9 cellular contexts compared by ENCODE assay signal in genomic region chr10:24622781-24623301, GRCh38.
DNase-seq lines count a peak whose midpoint lies in the region; ATAC-seq, FAIRE-seq and TF ChIP-seq lines count a peak whose summit lies in the region.
"Had no signal": no experiment of that assay in that cellular context is flagged by ENCODE, and none has a peak within 500 bp of the region (broad histone marks: within the 10 kb centered on the region; RNA-seq: fewer than 3 reads in every experiment).

No MANE protein-coding gene starts in this region.

- DNase-seq in LHCN-M2 (ENCODE audit: low read depth): peak; percentile 49
- DNase-seq in astrocyte (ENCODE audit: low read depth): peak; percentile 37
- DNase-seq in nephron progenitor cell: no peak
- no peak for DNase-seq in breast epithelium (ENCODE audit: low spot score in 2 of 2)
- DNase-seq in MM.1S: no peak
- DNase-seq: mucosa of descending colon had no signal

- H3K9me3 Mint-ChIP-seq in astrocyte (ENCODE audit: unreplicated experiment) (no peaks in the 10 kb centered on the region), nephron progenitor cell (no peaks in the 10 kb centered on the region)

- TF ChIP-seq CTCF in astrocyte (IDR thresholded peaks at IDR 0.05; ENCODE audit: insufficient read depth, low read depth, low read length) (no peak), nephron progenitor cell (IDR thresholded peaks at IDR 0.05) (no peak), breast epithelium (IDR thresholded peaks at IDR 0.05) (no peak), MM.1S (IDR thresholded peaks at IDR 0.05; ENCODE audit: low read length) (no peak)

- no peak overlapping the region for H3K4me3 ChIP-seq in astrocyte (ENCODE audit: insufficient read depth, low read depth, low read length)
- no peak overlapping the region for H3K4me3 ChIP-seq in breast epithelium
- H3K4me3 ChIP-seq in MM.1S (ENCODE audit: low read length): no peak overlapping the region
- H3K4me3 ChIP-seq: mucosa of descending colon, thoracic aorta had no signal

- H3K9ac ChIP-seq in astrocyte (ENCODE audit: low read length): no peak overlapping the region
- H3K9ac ChIP-seq in MM.1S (ENCODE audit: low read length): no peak overlapping the region

- H3K27me3 Mint-ChIP-seq in astrocyte (ENCODE audit: low read depth, unreplicated experiment) (no peaks in the 10 kb centered on the region), nephron progenitor cell (ENCODE audit: low read depth, poor library complexity) (no peaks in the 10 kb centered on the region)

- H3K4me1 ChIP-seq in astrocyte (ENCODE audit: insufficient read depth, low read length) (no peaks in the 10 kb centered on the region), breast epithelium (no peaks in the 10 kb centered on the region), MM.1S (ENCODE audit: low read length) (no peaks in the 10 kb centered on the region)

- H3K9me2 ChIP-seq in MM.1S (replicated peaks; ENCODE audit: insufficient read depth, low read length): no peaks in the 10 kb centered on the region

- H2AFZ ChIP-seq in astrocyte (ENCODE audit: low read depth, low read length) (no peak overlapping the region), MM.1S (ENCODE audit: low read length) (no peak overlapping the region)

- H3K36me3 Mint-ChIP-seq in astrocyte (ENCODE audit: low read depth, unreplicated experiment) (peaks cover 17% of the 10 kb centered on the region), nephron progenitor cell (ENCODE audit: low read depth) (peaks cover 17% of the 10 kb centered on the region)

- peak; percentile 68 for ATAC-seq in GM18502 (IDR thresholded peaks at IDR 0.05; ENCODE audit: poor library complexity, unreplicated experiment)
- ATAC-seq in HG03175 (IDR thresholded peaks at IDR 0.05; ENCODE audit: unreplicated experiment): no peak

- no peaks in the 10 kb centered on the region for H3K27me3 ChIP-seq in astrocyte (ENCODE audit: insufficient read depth, low read length)
- H3K27me3 ChIP-seq in breast epithelium: no peaks in the 10 kb centered on the region
- H3K27me3 ChIP-seq in MM.1S (replicated peaks; ENCODE audit: insufficient read depth, low read length): no peaks in the 10 kb centered on the region

- H3K9me3 ChIP-seq in astrocyte (ENCODE audit: insufficient read depth, low read depth, low read length) (no peaks in the 10 kb centered on the region), breast epithelium (no peaks in the 10 kb centered on the region), MM.1S (replicated peaks; ENCODE audit: insufficient read depth, low read length) (no peaks in the 10 kb centered on the region)
- H3K9me3 ChIP-seq: mucosa of descending colon, thoracic aorta had no signal

- H3K4me2 ChIP-seq in astrocyte (ENCODE audit: low read length): no peak overlapping the region
- no peak overlapping the region for H3K4me2 ChIP-seq in MM.1S (ENCODE audit: low read depth, low read length)

- peaks cover 7% of the 10 kb centered on the region for H4K20me1 ChIP-seq in astrocyte (ENCODE audit: insufficient read depth, low read length)
- H4K20me1 ChIP-seq in MM.1S (ENCODE audit: insufficient read depth, low read length): no peaks in the 10 kb centered on the region

- no peaks in the 10 kb centered on the region for H3F3A ChIP-seq in MM.1S (ENCODE audit: insufficient read depth, low read length)

- H3K27ac Mint-ChIP-seq in astrocyte (ENCODE audit: unreplicated experiment): no peak overlapping the region
- peak overlapping the region; percentile 5 for H3K27ac Mint-ChIP-seq in nephron progenitor cell

- H3K4me3 Mint-ChIP-seq in astrocyte (ENCODE audit: unreplicated experiment) (no peak overlapping the region), nephron progenitor cell (no peak overlapping the region)

- TF ChIP-seq POLR2A in breast epithelium (IDR thresholded peaks at IDR 0.05): no peak

- H3K36me3 ChIP-seq in astrocyte (ENCODE audit: insufficient read depth, low read length) (no peaks in the 10 kb centered on the region), breast epithelium (no peaks in the 10 kb centered on the region), MM.1S (replicated peaks; ENCODE audit: insufficient read depth, low read length) (no peaks in the 10 kb centered on the region; the same call in 1 of the 2 replicates)
- H3K36me3 ChIP-seq: thoracic aorta had no signal

- intact Hi-C loops in breast epithelium (cut with DNase I; ENCODE audit: low total_unique reads): no loop called here

- H3K4me1 Mint-ChIP-seq in astrocyte (ENCODE audit: low read depth, unreplicated experiment) (peaks cover 5% of the 10 kb centered on the region), nephron progenitor cell (peaks cover 17% of the 10 kb centered on the region)

- H3K79me2 ChIP-seq in astrocyte (ENCODE audit: insufficient read depth, low read length) (peaks cover 4% of the 10 kb centered on the region), MM.1S (ENCODE audit: low read length) (no peaks in the 10 kb centered on the region)

- no peak for FAIRE-seq in astrocyte (lab: Jason Lieb, UNC)

- H3K27ac ChIP-seq in astrocyte (ENCODE audit: low read depth, low read length) (no peak overlapping the region), breast epithelium (no peak overlapping the region), MM.1S (ENCODE audit: low read length) (no peak overlapping the region)
- H3K27ac ChIP-seq: thoracic aorta had no signal

Comparison
In these comparisons a context has a peak if more than half of its experiments do, and no peak if none do; other contexts are left out.
1. DNase-seq: peak in LHCN-M2 (single experiment) and astrocyte (single experiment); none in nephron progenitor cell (single experiment), breast epithelium (0 of 2) and MM.1S (single experiment).